14 cellular contexts compared by ENCODE assay signal in the genomic region with DNA sequence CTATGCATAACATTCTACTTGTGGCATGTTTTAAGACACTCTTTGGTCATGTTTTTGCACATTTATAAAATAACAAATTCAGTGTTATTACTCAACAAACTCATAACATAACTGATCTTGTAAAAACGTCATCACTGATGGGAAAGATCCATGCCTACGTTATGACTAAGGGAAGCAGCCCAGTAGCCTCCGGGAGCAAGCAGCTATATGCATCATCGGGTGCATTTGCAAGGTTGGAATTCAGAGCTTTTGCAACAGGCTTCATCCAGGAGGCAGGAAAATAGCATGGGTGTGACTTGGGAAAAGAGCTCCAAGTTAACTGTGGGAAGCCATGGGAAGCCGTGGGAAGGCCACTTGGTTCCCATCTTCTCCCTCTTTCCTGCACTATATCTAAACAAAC.
DNase-seq lines count a peak whose midpoint lies in the region; ATAC-seq and TF ChIP-seq lines count a peak whose summit lies in the region.
"Had no signal": no experiment of that assay in that cellular context is flagged by ENCODE, and none has a peak within 500 bp of the region (broad histone marks: within the 10 kb centered on the region; RNA-seq: fewer than 3 reads in every experiment).

No MANE protein-coding gene starts in this region.

- POLR2A ChIA-PET in Panc1 (lab: Charles Lee) = interaction anchor here (0.6 kb wide), 1 partner anchor 315 kb away, joined by 5 read pairs; no protein-coding TSS in a partner anchor

- DNase-seq in ELF-1 (ENCODE audit: low read depth, low spot score) (peak; percentile 62), Panc1 (ENCODE audit: low read depth, low spot score) (peak; percentile 73), epithelial cell of proximal tubule (ENCODE audit: low read depth) (peak; percentile 93), omental fat pad (ENCODE audit: low spot score) (no peak), activated gamma-delta T cell (lab: John Stamatoyannopoulos, UW) (no peak), NCI-H2107 (lab: John Stamatoyannopoulos, UW) (no peak), NCI-H1694 (lab: John Stamatoyannopoulos, UW) (no peak)
- DNase-seq in stimulated activated CD8-positive, alpha-beta memory T cell treated with anti-CD3 and anti-CD28 coated beads, Interleukin-4, amount 100 ng/mL, for 48 hours = no peak
- DNase-seq: colonic mucosa; COR-L47; NCI-H774; stimulated activated CD4-positive, alpha-beta T cell treated with anti-CD3 and anti-CD28 coated beads, Interleukin-4, amount 100 ng/mL, for 1 hour; testis had no signal

- no peaks in the 10 kb centered on the region for H3K9me3 ChIP-seq in Panc1 (ENCODE audit: control insufficient read depth, insufficient read depth, low read depth, low read length)
- H3K9me3 ChIP-seq: colonic mucosa, testis had no signal

- no peak for TF ChIP-seq CTCF in Panc1 (IDR thresholded peaks at IDR 0.05)
- TF ChIP-seq CTCF in epithelial cell of proximal tubule (conservative IDR thresholded peaks at IDR 0.05; ENCODE audit: low read depth, low read length) = no peak
- TF ChIP-seq CTCF in omental fat pad (IDR thresholded peaks at IDR 0.05) = no peak

- in situ Hi-C loops in Panc1 (cut with HindIII; ENCODE audit: low pct_unique_long_range_greater_than_20kb, low sequenced_read_pairs) = no loop called here

- intact Hi-C loops in Panc1 (cut with micrococcal nuclease; ENCODE audit: unreplicated experiment) = no loop called here

- no peaks in the 10 kb centered on the region for H3K27me3 ChIP-seq in Panc1 (ENCODE audit: control insufficient read depth, insufficient read depth, low read length)
- H3K27me3 ChIP-seq: colonic mucosa, neural progenitor cell, testis had no signal

- CTCF ChIA-PET in Panc1 (lab: Charles Lee) = no interaction called here

- H3K36me3 ChIP-seq in Panc1 (ENCODE audit: control insufficient read depth, insufficient read depth, low read length) = no peaks in the 10 kb centered on the region
- H3K36me3 ChIP-seq: colonic mucosa, neural progenitor cell had no signal

- BruUV-seq in Panc1 (replicated peaks; lab: Mats Ljungman, UMichigan) = no TSS peak

- H3K4me3 ChIP-seq in Panc1 (ENCODE audit: low read depth in 2 of 2, low read length in 2 of 2) = no peak overlapping the region
- H3K4me3 ChIP-seq in epithelial cell of proximal tubule (ENCODE audit: low read depth, low read length) = no peak overlapping the region
- H3K4me3 ChIP-seq: colonic mucosa, neural progenitor cell, testis had no signal

- no peak overlapping the region for H3K27ac ChIP-seq in Panc1 (ENCODE audit: low read length)
- H3K27ac ChIP-seq: colonic mucosa, neural progenitor cell, testis had no signal

- no peaks in the 10 kb centered on the region for H3K4me1 ChIP-seq in Panc1 (ENCODE audit: control insufficient read depth, insufficient read depth, low read length)
- H3K4me1 ChIP-seq: colonic mucosa, neural progenitor cell, testis had no signal

- peak; percentile 88 for ATAC-seq in Panc1
- peak; percentile 92 for ATAC-seq in omental fat pad (ENCODE audit: low FRiP score)

Comparison
In these comparisons a context has a peak if more than half of its experiments do, and no peak if none do; other contexts are left out.
1. DNase-seq: peak in ELF-1 (single experiment), Panc1 (single experiment) and epithelial cell of proximal tubule (single experiment); none in omental fat pad (single experiment), activated gamma-delta T cell (single experiment), NCI-H2107 (single experiment), NCI-H1694 (single experiment) and stimulated activated CD8-positive, alpha-beta memory T cell treated with anti-CD3 and anti-CD28 coated beads, Interleukin-4, amount 100 ng/mL, for 48 hours (single experiment).